In genomic region chr2:172099472-172100079, GRCh38 we compare ENCODE assay signal across 2 cellular contexts.
TF ChIP-seq lines count a peak whose summit lies in the region.

No MANE protein-coding gene starts in this region.

TF ChIP-seq in IMR-90, 13 proteins besides CTCF, POLR2A, EP300 and RAD21:
- TF ChIP-seq MXI1 (IDR thresholded peaks at IDR 0.05; ENCODE audit: borderline replicate concordance, low read depth, low read length) (no peak), FOS (IDR thresholded peaks at IDR 0.05; ENCODE audit: low read depth, low read length) (no peak), SMC3 (IDR thresholded peaks at IDR 0.05; ENCODE audit: low read depth, low read length) (no peak), NFE2L2 (IDR thresholded peaks at IDR 0.05; ENCODE audit: low read depth, low read length) (no peak), RCOR1 (IDR thresholded peaks at IDR 0.05; ENCODE audit: insufficient replicate concordance, low read length) (no peak), MAZ (IDR thresholded peaks at IDR 0.05; ENCODE audit: borderline replicate concordance, low read depth, low read length) (no peak), MAFK (IDR thresholded peaks at IDR 0.05; ENCODE audit: low read depth, low read length) (no peak), CHD1 (IDR thresholded peaks at IDR 0.05; ENCODE audit: low read depth, low read length) (no peak), CEBPB (IDR thresholded peaks at IDR 0.05; ENCODE audit: low read depth, low read length) (no peak), BHLHE40 (IDR thresholded peaks at IDR 0.05; ENCODE audit: low read depth, low read length) (no peak), RFX5 (IDR thresholded peaks at IDR 0.05; ENCODE audit: low read depth, low read length) (no peak), USF2 (IDR thresholded peaks at IDR 0.05; ENCODE audit: low read depth, low read length) (no peak)
- TF ChIP-seq, protein P1, sequence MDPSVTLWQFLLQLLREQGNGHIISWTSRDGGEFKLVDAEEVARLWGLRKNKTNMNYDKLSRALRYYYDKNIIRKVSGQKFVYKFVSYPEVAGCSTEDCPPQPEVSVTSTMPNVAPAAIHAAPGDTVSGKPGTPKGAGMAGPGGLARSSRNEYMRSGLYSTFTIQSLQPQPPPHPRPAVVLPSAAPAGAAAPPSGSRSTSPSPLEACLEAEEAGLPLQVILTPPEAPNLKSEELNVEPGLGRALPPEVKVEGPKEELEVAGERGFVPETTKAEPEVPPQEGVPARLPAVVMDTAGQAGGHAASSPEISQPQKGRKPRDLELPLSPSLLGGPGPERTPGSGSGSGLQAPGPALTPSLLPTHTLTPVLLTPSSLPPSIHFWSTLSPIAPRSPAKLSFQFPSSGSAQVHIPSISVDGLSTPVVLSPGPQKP (IDR thresholded peaks at IDR 0.05; ENCODE audit: borderline replicate concordance, low read depth, low read length): no peak

TF ChIP-seq in neural cell, 6 proteins besides CTCF, POLR2A, EP300 and RAD21:
- TF ChIP-seq MXI1 (conservative IDR thresholded peaks at IDR 0.05; ENCODE audit: poor library complexity, severe bottlenecking): no peak
- no peak for TF ChIP-seq EZH2 (IDR thresholded peaks at IDR 0.05; ENCODE audit: borderline replicate concordance, insufficient read depth, low read length, poor library complexity, severe bottlenecking)
- no peak for TF ChIP-seq POLR2AphosphoS5 (IDR thresholded peaks at IDR 0.05)
- TF ChIP-seq SMC3 (conservative IDR thresholded peaks at IDR 0.05; ENCODE audit: poor library complexity): no peak
- TF ChIP-seq TAF1 (IDR thresholded peaks at IDR 0.05; ENCODE audit: low read depth): no peak
- TF ChIP-seq REST (IDR thresholded peaks at IDR 0.05; ENCODE audit: borderline replicate concordance): no peak
